In genomic region chr3:177689077-177689476, GRCh38 we compare ENCODE assay signal across 25 cellular contexts.
DNase-seq lines count a peak whose midpoint lies in the region; ATAC-seq, FAIRE-seq and TF ChIP-seq lines count a peak whose summit lies in the region.
"Had no signal": no experiment of that assay in that cellular context is flagged by ENCODE, and none has a peak within 500 bp of the region (broad histone marks: within the 10 kb centered on the region; RNA-seq: fewer than 3 reads in every experiment).

No MANE protein-coding gene starts in this region.

- H2BK5ac ChIP-seq in H1 (ENCODE audit: low read depth, low read length): no peak overlapping the region

- BruUV-seq in HepG2 (replicated peaks; lab: Mats Ljungman, UMichigan): no TSS peak

- no peak overlapping the region for H4K8ac ChIP-seq in H1 (ENCODE audit: extremely low read depth, insufficient read depth, low read length)

- H3K23me2 ChIP-seq in H1 (ENCODE audit: low read depth, low read length): no peaks in the 10 kb centered on the region

- H3K27me3 ChIP-seq in HepG2 (ENCODE audit: control insufficient read depth in 1 of 2, insufficient read depth in 2 of 2, low read length in 2 of 2) (no peaks in the 10 kb centered on the region; a peak in 1 of 5 replicates), right lobe of liver (no peaks in the 10 kb centered on the region), H1 (replicated peaks in 1 of 4; ENCODE audit: control insufficient read depth in 3 of 4, extremely low read depth in 1 of 4, insufficient read depth in 3 of 4, low read length in 3 of 4) (no peaks in the 10 kb centered on the region), heart left ventricle (no peaks in the 10 kb centered on the region)
- H3K27me3 ChIP-seq: BLaER1 treated with 17β-estradiol and CSF1 and Interleukin-3, amounts not matched to agents 10 nM and 100 nM had no signal

- no peaks in the 10 kb centered on the region for H3K4me1 ChIP-seq in HepG2 (ENCODE audit: insufficient read depth, low read length)
- H3K4me1 ChIP-seq in right lobe of liver: no peaks in the 10 kb centered on the region
- peaks cover 0 to 6% (median 0%) of the 10 kb centered on the region in 4 experiments; a peak in 2 of 7 replicates for H3K4me1 ChIP-seq in H1 (replicated peaks in 1 of 4; ENCODE audit: control insufficient read depth in 3 of 4, insufficient read depth in 4 of 4, low read length in 3 of 4)
- peaks cover 0 to 9% (median 2%) of the 10 kb centered on the region in 12 donors for H3K4me1 ChIP-seq in heart left ventricle
- H3K4me1 ChIP-seq: A549, Caco-2 had no signal

- no peaks in the 10 kb centered on the region for H3K9me3 ChIP-seq in HepG2 (ENCODE audit: low read length)
- H3K9me3 ChIP-seq in right lobe of liver: no peaks in the 10 kb centered on the region
- H3K9me3 ChIP-seq in H1 (ENCODE audit: insufficient read depth in 2 of 2, low read depth in 1 of 2, low read length in 1 of 2): no peaks in the 10 kb centered on the region
- no peaks in the 10 kb centered on the region for H3K9me3 ChIP-seq in heart left ventricle
- H3K9me3 ChIP-seq: A549, Caco-2 had no signal

- H3K36me3 ChIP-seq in HepG2 (replicated peaks in 1 of 2; ENCODE audit: control insufficient read depth in 1 of 2, insufficient read depth in 2 of 2, low read length in 2 of 2) (no peaks in the 10 kb centered on the region), right lobe of liver (no peaks in the 10 kb centered on the region), H1 (ENCODE audit: control insufficient read depth in 2 of 4, insufficient read depth in 4 of 4, low read length in 3 of 4) (no peaks in the 10 kb centered on the region), heart left ventricle (no peaks in the 10 kb centered on the region)

- H3K4ac ChIP-seq in H1 (replicated peaks; ENCODE audit: insufficient read length, low read depth, low read length): no peak overlapping the region

- POLR2A ChIA-PET in HepG2 (lab: Yijun Ruan, JAX): no interaction called here
- POLR2A ChIA-PET in H1 (lab: Charles Lee; ENCODE audit: partially characterized antibody): interaction anchor here (0.5 kb wide), 1 partner anchor 91 kb away, joined by 4 read pairs; no protein-coding TSS in a partner anchor

- no peak overlapping the region for H2BK120ac ChIP-seq in H1 (replicated peaks; ENCODE audit: low read depth, low read length)

- H3K79me1 ChIP-seq in H1 (ENCODE audit: low read depth, low read length): no peaks in the 10 kb centered on the region

- H3K27ac ChIP-seq in HepG2 (ENCODE audit: extremely low read length, insufficient read depth, low read length): no peak overlapping the region
- no peak overlapping the region for H3K27ac ChIP-seq in right lobe of liver
- no peak overlapping the region for H3K27ac ChIP-seq in H1 (ENCODE audit: low read depth, low read length)
- H3K27ac ChIP-seq in substantia nigra (ENCODE audit: low read depth, low read length, poor library complexity, severe bottlenecking): peak overlapping the region; percentile 10
- no peak overlapping the region for H3K27ac ChIP-seq in heart left ventricle
- H3K27ac ChIP-seq: 22Rv1; A549; BLaER1 treated with 17β-estradiol and CSF1 and Interleukin-3, amounts not matched to agents 10 nM and 100 nM; C4-2B had no signal

- H4K5ac ChIP-seq in H1 (ENCODE audit: insufficient read length, low read depth, low read length): no peak overlapping the region

- 44% methylated on average over 3 of the region's 3 CpGs for WGBS in HepG2 (ENCODE audit: low lambda C conversion rate)
- 79% methylated on average over 3 of the region's 3 CpGs for WGBS in right lobe of liver (ENCODE audit: insufficient coverage, low coverage, low lambda C conversion rate, missing lambda C conversion rate)
- 90% methylated on average over 3 of the region's 3 CpGs; no CpG with 5 or more reads in 1 of the 2 experiments for WGBS in H1 (ENCODE audit: extremely low coverage in 1 of 2, insufficient coverage in 1 of 2, insufficient read length in 1 of 2, insufficient replicate concordance in 2 of 2, low coverage in 1 of 2, low lambda C conversion rate in 2 of 2, missing lambda C conversion rate in 1 of 2), 2 experiments
- 91 to 97% (median 96%) methylated on average over 3 of the region's 3 CpGs for WGBS in heart left ventricle, 4 donors

- CTCF ChIA-PET in HepG2 (lab: Yijun Ruan, JAX; ENCODE audit: low intra/inter-chr PET ratio, low total read pairs): no interaction called here
- CTCF ChIA-PET in H1 (lab: Charles Lee; ENCODE audit: partially characterized antibody): interaction anchor here (1.3 kb wide), 1 partner anchor 89 kb away, joined by 5 read pairs; no protein-coding TSS in a partner anchor

- H3K4me2 ChIP-seq in HepG2 (ENCODE audit: low read depth, low read length): no peak overlapping the region
- H3K4me2 ChIP-seq in H1 (ENCODE audit: insufficient read depth in 1 of 2, low read depth in 2 of 2, low read length in 2 of 2): no peak overlapping the region
- H3K4me2 ChIP-seq: A549 had no signal

- H2BK20ac ChIP-seq in H1 (ENCODE audit: low read length): no peak overlapping the region

- intact Hi-C loops in HepG2 (cut with micrococcal nuclease; ENCODE audit: unreplicated experiment) (no loop called here), right lobe of liver (cut with DNase I) (no loop called here), heart left ventricle (cut with DNase I) (loop anchor here in 1 of 10 donors (10.0 kb wide), 1 partner anchor 64 kb away; no protein-coding TSS in a partner anchor)

- ATAC-seq in HepG2 (no peak), right lobe of liver (no peak), heart left ventricle (no peak)
- ATAC-seq: A549; CD8-positive, alpha-beta T cell; GM12878 had no signal

- H2BK15ac ChIP-seq in H1 (ENCODE audit: low read length): no peak overlapping the region

- TF ChIP-seq EP300 in HepG2 (IDR thresholded peaks at IDR 0.05; ENCODE audit: low read depth in 2 of 2, low read length in 2 of 2) (no peak), HepG2 (CRISPR knock-in tag; IDR thresholded peaks at IDR 0.05; ENCODE audit: borderline replicate concordance) (no peak), H1 (IDR thresholded peaks at IDR 0.05; ENCODE audit: borderline replicate concordance in 1 of 2, low read depth in 2 of 2, low read length in 2 of 2) (no peak)

- H4K20me1 ChIP-seq in HepG2 (ENCODE audit: insufficient read depth, low read length) (no peaks in the 10 kb centered on the region), H1 (replicated peaks in 1 of 2; ENCODE audit: control insufficient read depth in 1 of 2, insufficient read depth in 2 of 2, low read length in 2 of 2) (no peaks in the 10 kb centered on the region)
- H4K20me1 ChIP-seq: BLaER1 treated with 17β-estradiol and CSF1 and Interleukin-3, amounts not matched to agents 10 nM and 100 nM had no signal

- no peak overlapping the region for H2AK5ac ChIP-seq in H1 (ENCODE audit: low read depth, low read length)

- no peak overlapping the region for H3K9ac ChIP-seq in HepG2 (ENCODE audit: insufficient read depth, low read depth, low read length)
- H3K9ac ChIP-seq in H1 (replicated peaks in 1 of 4; ENCODE audit: extremely low read depth in 1 of 4, low read depth in 3 of 4, low read length in 3 of 4): no peak overlapping the region
- H3K9ac ChIP-seq: BLaER1 treated with 17β-estradiol and CSF1 and Interleukin-3, amounts not matched to agents 10 nM and 100 nM had no signal

- no peak for TF ChIP-seq POLR2A in HepG2 (IDR thresholded peaks at IDR 0.05; ENCODE audit: insufficient read depth in 1 of 2, low read depth in 2 of 2, low read length in 2 of 2)
- no peak for TF ChIP-seq POLR2A in right lobe of liver (IDR thresholded peaks at IDR 0.05)
- no peak for TF ChIP-seq POLR2A in H1 (IDR thresholded peaks at IDR 0.05; ENCODE audit: control extremely low read depth in 1 of 2, low read depth in 2 of 2, low read length in 2 of 2)
- no peak for TF ChIP-seq POLR2A in heart left ventricle (IDR thresholded peaks at IDR 0.05)

- DNase-seq in HepG2 (ENCODE audit: low spot score) (no peak), right lobe of liver (no peak), H1 (ENCODE audit: low read depth in 1 of 2, low spot score in 2 of 2) (no peak), substantia nigra (lab: John Stamatoyannopoulos, UW) (no peak), heart left ventricle (no peak)
- no peak for DNase-seq in activated CD4-positive, alpha-beta T cell treated with anti-CD3 and anti-CD28 coated beads, Interleukin-2, amount 50 U/mL, for 1 hour
- DNase-seq: AML-193; Caco-2; Calu3; CD4-positive, alpha-beta T cell; CD8-positive, alpha-beta T cell; DMS 273 treated with DMSO at 0.1 percent for 48 hours; DMS153; DMS53; DMS79; DND-41; EL; GDM1 had no signal

- H3K23ac ChIP-seq in H1 (ENCODE audit: insufficient read length): no peak overlapping the region

- no peaks in the 10 kb centered on the region for H3K79me2 ChIP-seq in HepG2 (ENCODE audit: insufficient read depth, low read length)
- no peaks in the 10 kb centered on the region for H3K79me2 ChIP-seq in H1 (ENCODE audit: control insufficient read depth in 1 of 2, insufficient read depth in 2 of 2, low read length in 2 of 2)

- in situ Hi-C loops in HepG2 (cut with HindIII; ENCODE audit: extremely low pct_ligation_motif_present, low pct_unique_long_range_greater_than_20kb): no loop called here

- H3K4me3 ChIP-seq in HepG2 (replicated peaks in 1 of 3; ENCODE audit: insufficient read depth in 1 of 3, low read depth in 2 of 3, low read length in 3 of 3): no peak overlapping the region
- no peak overlapping the region for H3K4me3 ChIP-seq in right lobe of liver
- no peak overlapping the region for H3K4me3 ChIP-seq in H1 (ENCODE audit: extremely low read depth in 1 of 4, insufficient read depth in 2 of 4, low read depth in 3 of 4, low read length in 4 of 4)
- H3K4me3 ChIP-seq in heart left ventricle: no peak overlapping the region
- H3K4me3 ChIP-seq: A549; BLaER1 treated with 17β-estradiol and CSF1 and Interleukin-3, amounts not matched to agents 10 nM and 100 nM; GM12878 had no signal

- TF ChIP-seq CTCF in HepG2 (CRISPR knock-in tag; IDR thresholded peaks at IDR 0.05): no peak
- no peak for TF ChIP-seq CTCF in right lobe of liver (IDR thresholded peaks at IDR 0.05)
- no peak for TF ChIP-seq CTCF in H1 (IDR thresholded peaks at IDR 0.05; ENCODE audit: control extremely low read depth in 1 of 3, insufficient read depth in 1 of 3, low read depth in 1 of 3, low read length in 3 of 3)
- TF ChIP-seq CTCF in heart left ventricle (IDR thresholded peaks at IDR 0.05): no peak

- no peak overlapping the region for H3K14ac ChIP-seq in H1 (ENCODE audit: insufficient read length)

- no peak overlapping the region for H4K91ac ChIP-seq in H1 (replicated peaks; ENCODE audit: insufficient read length, low read length)

- H2BK12ac ChIP-seq in H1 (ENCODE audit: low read depth, low read length): no peak overlapping the region

- H3K56ac ChIP-seq in H1 (replicated peaks; ENCODE audit: insufficient read length, low read depth, low read length): no peak overlapping the region

- H2AFZ ChIP-seq in HepG2 (ENCODE audit: low read length) (no peak overlapping the region), H1 (ENCODE audit: low read length) (0 out of 2 replicates have a peak overlapping the region, but pooled peaks have one; percentile 61)

- H3K18ac ChIP-seq in H1 (ENCODE audit: extremely low read depth, low read length): no peak overlapping the region

- TF ChIP-seq RAD21 in HepG2 (CRISPR knock-in tag; IDR thresholded peaks at IDR 0.05) (no peak), H1 (IDR thresholded peaks at IDR 0.05 in 1 of 2, conservative IDR thresholded peaks at IDR 0.05 in 1 of 2; ENCODE audit: low read depth in 2 of 2, low read length in 2 of 2) (no peak)

- FAIRE-seq in HepG2 (lab: Jason Lieb, UNC) (no peak), H1 (lab: Jason Lieb, UNC) (no peak)
- FAIRE-seq: A549, GM12878, GM12892, GM18507 had no signal
